1 cellular context compared by ENCODE assay signal in the genomic region with DNA sequence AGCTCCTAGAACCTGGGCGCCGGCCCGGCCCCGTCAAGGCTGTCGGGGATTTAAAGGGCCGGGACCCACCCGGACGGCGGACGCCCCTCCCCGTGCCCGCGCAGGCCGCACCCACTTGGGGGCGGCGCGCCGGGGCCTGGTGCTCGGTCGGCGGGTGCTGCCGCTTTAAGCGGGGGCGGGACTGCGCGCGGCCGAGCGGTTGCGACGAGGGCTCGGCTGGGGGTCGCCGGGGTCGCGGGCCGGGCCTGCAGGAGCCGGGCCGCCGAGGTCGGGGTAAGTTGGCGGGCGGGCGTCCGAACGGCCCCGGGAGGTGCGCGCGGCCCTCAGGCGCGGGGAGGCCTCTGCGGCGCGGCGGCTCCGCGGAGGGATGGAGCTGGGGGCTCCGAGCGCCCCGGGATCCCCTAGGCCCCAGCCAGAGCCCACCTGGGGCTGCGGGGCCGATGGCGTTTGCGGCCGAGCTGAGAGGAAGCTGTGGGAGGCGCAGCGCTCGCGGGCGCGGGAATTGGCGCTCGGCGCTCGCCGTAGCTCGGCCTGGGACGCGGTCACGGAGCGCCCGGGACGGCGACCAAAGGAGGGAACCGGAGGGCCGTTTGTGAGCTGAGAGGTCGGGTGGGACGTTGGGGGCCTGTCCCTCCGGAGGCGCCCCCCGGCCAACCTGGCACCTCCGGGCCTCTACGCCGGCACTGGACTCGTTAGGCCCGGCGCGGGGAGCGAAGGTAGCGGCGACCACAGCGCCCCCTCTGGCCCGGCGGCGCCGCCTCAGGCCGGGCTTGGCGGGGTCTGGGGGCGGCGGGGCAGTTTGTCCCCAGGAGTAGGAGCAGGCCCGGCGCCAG.
TF ChIP-seq lines count a peak whose summit lies in the region.

Gene TRRAP (plus strand): TSS at position 168 of the 833 bp plus-strand sequence. CDS start 2,619 bp downstream, outside the sequence.

TF ChIP-seq in K562, 482 proteins besides CTCF, POLR2A, EP300 and RAD21 (continued from another document and continues in another):
- TF ChIP-seq, protein P1, sequence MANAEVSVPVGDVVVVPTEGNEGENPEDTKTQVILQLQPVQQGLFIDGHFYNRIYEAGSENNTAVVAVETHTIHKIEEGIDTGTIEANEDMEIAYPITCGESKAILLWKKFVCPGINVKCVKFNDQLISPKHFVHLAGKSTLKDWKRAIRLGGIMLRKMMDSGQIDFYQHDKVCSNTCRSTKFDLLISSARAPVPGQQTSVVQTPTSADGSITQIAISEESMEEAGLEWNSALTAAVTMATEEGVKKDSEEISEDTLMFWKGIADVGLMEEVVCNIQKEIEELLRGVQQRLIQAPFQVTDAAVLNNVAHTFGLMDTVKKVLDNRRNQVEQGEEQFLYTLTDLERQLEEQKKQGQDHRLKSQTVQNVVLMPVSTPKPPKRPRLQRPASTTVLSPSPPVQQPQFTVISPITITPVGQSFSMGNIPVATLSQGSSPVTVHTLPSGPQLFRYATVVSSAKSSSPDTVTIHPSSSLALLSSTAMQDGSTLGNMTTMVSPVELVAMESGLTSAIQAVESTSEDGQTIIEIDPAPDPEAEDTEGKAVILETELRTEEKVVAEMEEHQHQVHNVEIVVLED (CRISPR knock-in tag; IDR thresholded peaks at IDR 0.05), result peak; percentile 45; the same call in 1 of the 2 replicates
- TF ChIP-seq SUPT5H (IDR thresholded peaks at IDR 0.05) (peak; percentile 85), PHB (CRISPR knock-in tag; IDR thresholded peaks at IDR 0.05) (peak; percentile 81), NCOA2 (IDR thresholded peaks at IDR 0.05; ENCODE audit: partially characterized antibody in 2 of 2) (no peak), KDM5B (IDR thresholded peaks at IDR 0.05; ENCODE audit: insufficient replicate concordance, low read depth, low read length) (peak; percentile 58), ZFX (CRISPR knock-in tag; IDR thresholded peaks at IDR 0.05) (peak; percentile 99), LCOR (CRISPR knock-in tag; IDR thresholded peaks at IDR 0.05) (peak; percentile 53; the same call in 1 of the 2 replicates), HLTF (IDR thresholded peaks at IDR 0.05) (no peak), NBN (IDR thresholded peaks at IDR 0.05; ENCODE audit: low read depth) (peak; percentile 53; the same call in 1 of the 2 replicates), ZNF140 (CRISPR knock-in tag; IDR thresholded peaks at IDR 0.05) (no peak), LEF1 (IDR thresholded peaks at IDR 0.05) (no peak), ZNF584 (CRISPR knock-in tag; IDR thresholded peaks at IDR 0.05; ENCODE audit: low read depth) (no peak), ZNF75A (CRISPR knock-in tag; IDR thresholded peaks at IDR 0.05) (no peak), E2F3 (CRISPR knock-in tag; IDR thresholded peaks at IDR 0.05) (peak; percentile 66; the same call in 1 of the 2 replicates), ZNF274 (IDR thresholded peaks at IDR 0.05; ENCODE audit: borderline replicate concordance, low read depth, low read length) (no peak), FOXP1 (CRISPR knock-in tag; IDR thresholded peaks at IDR 0.05) (peak; percentile 65; the same call in 1 of the 2 replicates), MEF2A (IDR thresholded peaks at IDR 0.05; ENCODE audit: control insufficient read depth, low read depth, low read length) (peak; percentile 8; the same call in 1 of the 2 replicates), MCM5 (IDR thresholded peaks at IDR 0.05; ENCODE audit: low read depth) (no peak), HMGN3 (IDR thresholded peaks at IDR 0.05; ENCODE audit: borderline replicate concordance, extremely low read depth, insufficient read length, low read depth, low read length) (peak; percentile 73), DMBX1 (CRISPR knock-in tag; IDR thresholded peaks at IDR 0.05; ENCODE audit: borderline replicate concordance) (no peak), TAF7 (tag; IDR thresholded peaks at IDR 0.05) (no peak), CHD1 (IDR thresholded peaks at IDR 0.05; ENCODE audit: low read length) (peak; percentile 41), ZNF780A (CRISPR knock-in tag; IDR thresholded peaks at IDR 0.05) (no peak), XRCC3 (IDR thresholded peaks at IDR 0.05) (no peak), ZBTB9 (CRISPR knock-in tag; IDR thresholded peaks at IDR 0.05) (no peak), EGR1 (conservative IDR thresholded peaks at IDR 0.05) (peak; percentile 72), CAMTA2 (CRISPR knock-in tag; conservative IDR thresholded peaks at IDR 0.05) (0 out of 2 replicates have a peak, but pooled peaks have one; percentile 74), ZSCAN32 (CRISPR knock-in tag; IDR thresholded peaks at IDR 0.05) (no peak), RB1 (IDR thresholded peaks at IDR 0.05; ENCODE audit: low read depth) (peak; percentile 91), TBP (optimal IDR thresholded peaks at IDR 0.05; ENCODE audit: low read depth, low read length) (peak; percentile 67), ARID3B (CRISPR knock-in tag; IDR thresholded peaks at IDR 0.05; ENCODE audit: borderline replicate concordance) (no peak), FOXO4 (CRISPR knock-in tag; IDR thresholded peaks at IDR 0.05) (no peak), TAL1 (IDR thresholded peaks at IDR 0.05) (no peak), ZNF282 (CRISPR knock-in tag; IDR thresholded peaks at IDR 0.05) (no peak), ZBTB40 (IDR thresholded peaks at IDR 0.05) (peak; percentile 50; the same call in 1 of the 2 replicates), ZBTB40 (CRISPR knock-in tag; IDR thresholded peaks at IDR 0.05) (no peak)
- TF ChIP-seq, protein P2, sequence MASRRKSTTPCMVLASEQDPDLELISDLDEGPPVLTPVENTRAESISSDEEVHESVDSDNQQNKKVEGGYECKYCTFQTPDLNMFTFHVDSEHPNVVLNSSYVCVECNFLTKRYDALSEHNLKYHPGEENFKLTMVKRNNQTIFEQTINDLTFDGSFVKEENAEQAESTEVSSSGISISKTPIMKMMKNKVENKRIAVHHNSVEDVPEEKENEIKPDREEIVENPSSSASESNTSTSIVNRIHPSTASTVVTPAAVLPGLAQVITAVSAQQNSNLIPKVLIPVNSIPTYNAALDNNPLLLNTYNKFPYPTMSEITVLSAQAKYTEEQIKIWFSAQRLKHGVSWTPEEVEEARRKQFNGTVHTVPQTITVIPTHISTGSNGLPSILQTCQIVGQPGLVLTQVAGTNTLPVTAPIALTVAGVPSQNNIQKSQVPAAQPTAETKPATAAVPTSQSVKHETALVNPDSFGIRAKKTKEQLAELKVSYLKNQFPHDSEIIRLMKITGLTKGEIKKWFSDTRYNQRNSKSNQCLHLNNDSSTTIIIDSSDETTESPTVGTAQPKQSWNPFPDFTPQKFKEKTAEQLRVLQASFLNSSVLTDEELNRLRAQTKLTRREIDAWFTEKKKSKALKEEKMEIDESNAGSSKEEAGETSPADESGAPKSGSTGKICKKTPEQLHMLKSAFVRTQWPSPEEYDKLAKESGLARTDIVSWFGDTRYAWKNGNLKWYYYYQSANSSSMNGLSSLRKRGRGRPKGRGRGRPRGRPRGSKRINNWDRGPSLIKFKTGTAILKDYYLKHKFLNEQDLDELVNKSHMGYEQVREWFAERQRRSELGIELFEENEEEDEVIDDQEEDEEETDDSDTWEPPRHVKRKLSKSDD (conservative IDR thresholded peaks at IDR 0.05; ENCODE audit: low read length), result no peak
- TF ChIP-seq, protein P3, sequence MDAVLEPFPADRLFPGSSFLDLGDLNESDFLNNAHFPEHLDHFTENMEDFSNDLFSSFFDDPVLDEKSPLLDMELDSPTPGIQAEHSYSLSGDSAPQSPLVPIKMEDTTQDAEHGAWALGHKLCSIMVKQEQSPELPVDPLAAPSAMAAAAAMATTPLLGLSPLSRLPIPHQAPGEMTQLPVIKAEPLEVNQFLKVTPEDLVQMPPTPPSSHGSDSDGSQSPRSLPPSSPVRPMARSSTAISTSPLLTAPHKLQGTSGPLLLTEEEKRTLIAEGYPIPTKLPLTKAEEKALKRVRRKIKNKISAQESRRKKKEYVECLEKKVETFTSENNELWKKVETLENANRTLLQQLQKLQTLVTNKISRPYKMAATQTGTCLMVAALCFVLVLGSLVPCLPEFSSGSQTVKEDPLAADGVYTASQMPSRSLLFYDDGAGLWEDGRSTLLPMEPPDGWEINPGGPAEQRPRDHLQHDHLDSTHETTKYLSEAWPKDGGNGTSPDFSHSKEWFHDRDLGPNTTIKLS (IDR thresholded peaks at IDR 0.05; ENCODE audit: borderline replicate concordance, low read depth), result peak; percentile 89
